Comparison of ENCODE assay signal across 8 cellular contexts in the genomic region with DNA sequence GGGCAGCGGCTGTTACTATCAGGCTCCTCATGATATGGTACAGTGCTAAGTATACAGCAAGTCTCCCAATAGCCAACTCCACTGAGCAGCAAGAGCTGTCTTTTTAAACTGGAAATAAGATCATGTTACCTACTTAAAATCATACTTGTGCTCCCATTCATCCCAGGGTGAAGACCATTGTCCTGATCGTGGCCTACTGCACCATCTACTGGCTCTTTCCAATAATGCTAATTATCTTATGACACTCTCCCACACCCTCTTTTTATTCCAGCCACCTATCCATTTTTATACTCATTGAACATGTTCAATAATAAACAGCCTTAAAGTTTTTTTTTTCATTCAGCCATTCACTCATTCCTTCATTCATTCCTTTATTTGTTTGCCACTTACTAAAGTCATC.
DNase-seq lines count a peak whose midpoint lies in the region; ATAC-seq and TF ChIP-seq lines count a peak whose summit lies in the region.

No MANE protein-coding gene starts in this region.

- no peak for ATAC-seq in GM21717 (IDR thresholded peaks at IDR 0.05; ENCODE audit: unreplicated experiment)
- ATAC-seq in HG02798 (IDR thresholded peaks at IDR 0.05; ENCODE audit: poor library complexity, unreplicated experiment): no peak
- no peak for ATAC-seq in activated CD4-positive, CD25-positive, alpha-beta regulatory T cell treated with anti-CD3 and anti-CD28 coated beads, Interleukin-2, amount 50 U/mL, for 24 hours

- no peaks in the 10 kb centered on the region for H3K9me3 ChIP-seq in WERI-Rb-1 (ENCODE audit: severe bottlenecking)

- H3K27ac ChIP-seq in WERI-Rb-1: no peak overlapping the region

- H3K4me3 ChIP-seq in WERI-Rb-1 (ENCODE audit: low read depth, low read length): no peak overlapping the region

- no peaks in the 10 kb centered on the region for H3K27me3 ChIP-seq in WERI-Rb-1 (ENCODE audit: insufficient read depth, low read depth, severe bottlenecking)

- TF ChIP-seq CTCF in WERI-Rb-1 (IDR thresholded peaks at IDR 0.05; ENCODE audit: low read depth, low read length): peak; percentile 47; the same call in 1 of the 2 replicates

- H3K36me3 ChIP-seq in WERI-Rb-1: no peaks in the 10 kb centered on the region

- DNase-seq in AG20443 (ENCODE audit: low spot score): peak; percentile 20
- DNase-seq in HT1080 (ENCODE audit: low read depth): peak; percentile 30
- DNase-seq in WERI-Rb-1: peak; percentile 29
- DNase-seq in iris pigment epithelial cell (ENCODE audit: low read depth): peak; percentile 39
- no peak for DNase-seq in HK-2 (ENCODE audit: unreplicated experiment)
